ENCODE assay signal across 8 cellular contexts in the genomic region with DNA sequence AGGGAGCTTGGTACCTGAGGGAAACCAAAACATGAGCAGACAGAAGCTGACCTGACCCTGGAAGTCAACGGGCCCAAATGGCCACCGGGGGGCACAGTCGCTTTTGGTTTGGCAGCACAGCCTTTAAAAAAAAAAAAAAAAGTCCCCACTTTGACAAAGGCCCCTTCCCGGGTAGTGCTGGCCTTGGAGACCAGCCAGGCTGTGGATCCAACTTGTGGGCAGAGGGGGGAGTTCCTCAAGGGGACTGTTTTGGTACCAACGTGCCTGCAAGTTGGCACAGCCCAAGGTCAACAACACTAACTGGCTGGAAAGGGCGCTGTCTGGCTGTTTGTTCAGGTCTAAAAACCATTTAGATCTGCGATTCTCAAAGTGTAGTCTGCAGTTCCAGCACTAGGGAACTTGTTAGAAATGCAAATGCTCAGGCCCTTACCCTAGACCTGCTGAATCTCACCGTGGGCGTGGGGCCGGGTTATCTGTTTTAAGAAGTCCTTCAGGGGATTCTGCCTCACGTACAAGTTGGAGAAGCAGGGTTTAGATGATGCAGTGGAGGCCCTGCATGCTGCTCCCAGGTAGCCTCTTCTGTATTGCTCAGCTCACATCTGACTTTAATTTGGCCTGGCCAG.
A peak's percentile ranks its signal among the peaks of the same experiment; 100 is the strongest.
DNase-seq lines count a peak whose midpoint lies in the region; ATAC-seq and TF ChIP-seq lines count a peak whose summit lies in the region.

No MANE protein-coding gene starts in this region.

- peaks cover 42% of the 10 kb centered on the region for H3F3A ChIP-seq in PC-9 (ENCODE audit: insufficient read depth, low read depth)

- peak overlapping the region; percentile 94 for H3K27ac ChIP-seq in HUES48 (ENCODE audit: low read depth, low read length)
- H3K27ac ChIP-seq in PC-9 = peak overlapping the region; percentile 97

- H3K9me3 Mint-ChIP-seq in Caco-2 (ENCODE audit: unreplicated experiment) (no peaks in the 10 kb centered on the region), nephron progenitor cell (peaks cover 8% of the 10 kb centered on the region)
- H3K9me3 Mint-ChIP-seq in stimulated activated naive CD8-positive, alpha-beta T cell treated with anti-CD3 and anti-CD28 coated beads, Interleukin-15, Interleukin-2, amounts not matched to agents 100 ng/mL and 50 ng/mL, for 24 hours = peaks cover 7% of the 10 kb centered on the region

- DNase-seq in Caco-2 = peak; percentile 42 to 71
- DNase-seq in PC-9 = peak; percentile 44 to 75
- DNase-seq in activated T-helper 1 cell treated with anti-CD3 and anti-CD28 coated beads, Interleukin-2, amount 50 U/mL, for 16 hours (ENCODE audit: low read depth in 1 of 2, low spot score in 1 of 2) = peak; percentile 32 to 37
- peak; percentile 63 for DNase-seq in fibroblast of villous mesenchyme (ENCODE audit: low read depth)
- peak; percentile 77 for DNase-seq in nephron progenitor cell

- peak overlapping the region; percentile 50 for H3K9ac ChIP-seq in HUES48 (ENCODE audit: low read depth, low read length)

- H3K4me3 Mint-ChIP-seq in Caco-2 (ENCODE audit: unreplicated experiment) (peak overlapping the region; percentile 55), nephron progenitor cell (peak overlapping the region; percentile 64)
- peak overlapping the region; percentile 65 for H3K4me3 Mint-ChIP-seq in stimulated activated naive CD8-positive, alpha-beta T cell treated with anti-CD3 and anti-CD28 coated beads, Interleukin-15, Interleukin-2, amounts not matched to agents 100 ng/mL and 50 ng/mL, for 24 hours

- intact Hi-C loops in Caco-2 (cut with micrococcal nuclease; ENCODE audit: unreplicated experiment) = loop anchor here (1.0 to 2.0 kb wide), 2 partner anchors 1101 to 1178 kb away; no protein-coding TSS in a partner anchor
- intact Hi-C loops in PC-9 (cut with micrococcal nuclease; ENCODE audit: unreplicated experiment) = loop anchor here (1.0 kb wide), 1 partner anchor 1055 kb away; no protein-coding TSS in a partner anchor

- H3K27ac Mint-ChIP-seq in Caco-2 (ENCODE audit: unreplicated experiment) (no peak overlapping the region), nephron progenitor cell (peak overlapping the region; percentile 87)
- H3K27ac Mint-ChIP-seq in stimulated activated naive CD8-positive, alpha-beta T cell treated with anti-CD3 and anti-CD28 coated beads, Interleukin-15, Interleukin-2, amounts not matched to agents 100 ng/mL and 50 ng/mL, for 24 hours = peak overlapping the region; percentile 81

- no peaks in the 10 kb centered on the region for H3K27me3 Mint-ChIP-seq in Caco-2 (ENCODE audit: insufficient read depth, unreplicated experiment)
- H3K27me3 Mint-ChIP-seq in nephron progenitor cell (ENCODE audit: low read depth, poor library complexity) = peaks cover 11% of the 10 kb centered on the region
- peaks cover 18% of the 10 kb centered on the region for H3K27me3 Mint-ChIP-seq in stimulated activated naive CD8-positive, alpha-beta T cell treated with anti-CD3 and anti-CD28 coated beads, Interleukin-15, Interleukin-2, amounts not matched to agents 100 ng/mL and 50 ng/mL, for 24 hours

- H3K4me3 ChIP-seq in Caco-2 (ENCODE audit: low read depth, low read length) (no peak overlapping the region), HUES48 (ENCODE audit: low read depth, low read length) (no peak overlapping the region), PC-9 (peak overlapping the region; percentile 41), fibroblast of villous mesenchyme (ENCODE audit: low read depth, low read length) (no peak overlapping the region)

- peak overlapping the region; percentile 5; the same call in 1 of the 2 replicates for H2AFZ ChIP-seq in PC-9

- no peaks in the 10 kb centered on the region for H3K9me3 ChIP-seq in Caco-2
- no peaks in the 10 kb centered on the region for H3K9me3 ChIP-seq in HUES48 (ENCODE audit: control insufficient read depth, insufficient read depth, low read length)
- peaks cover 6% of the 10 kb centered on the region; the same call in 1 of the 2 replicates for H3K9me3 ChIP-seq in PC-9 (ENCODE audit: insufficient read depth, low read depth)

- no peaks in the 10 kb centered on the region for H3K79me2 ChIP-seq in PC-9 (ENCODE audit: low read depth)

- H3K4me2 ChIP-seq in PC-9 = peak overlapping the region; percentile 81

- TF ChIP-seq CTCF in Caco-2 (IDR thresholded peaks at IDR 0.05; ENCODE audit: insufficient read depth in 1 of 2, low read depth in 1 of 2, low read length in 1 of 2, severe bottlenecking in 1 of 2, unreplicated experiment in 1 of 2) (peak; percentile 53 to 61), PC-9 (conservative IDR thresholded peaks at IDR 0.05) (peak; percentile 75), fibroblast of villous mesenchyme (IDR thresholded peaks at IDR 0.05; ENCODE audit: insufficient read depth, low read depth, low read length) (peak; percentile 61), nephron progenitor cell (IDR thresholded peaks at IDR 0.05) (peak; percentile 53)

- BruUV-seq in Caco-2 (replicated peaks; lab: Mats Ljungman, UMichigan) (no TSS peak), PC-9 (replicated peaks; lab: Mats Ljungman, UMichigan) (no TSS peak)

- CTCF ChIA-PET in Caco-2 (lab: Charles Lee) (interaction anchor here (0.7 to 1.7 kb wide), 6 partner anchors 13 to 1178 kb away, joined by 3 to 12 read pairs (median 6); no protein-coding TSS in a partner anchor), PC-9 (lab: Charles Lee) (interaction anchor here (0.6 to 2.0 kb wide), 7 partner anchors 517 to 1177 kb away, joined by 3 to 19 read pairs (median 7); a partner anchor contains a TSS)

- H3K27me3 ChIP-seq in Caco-2 (replicated peaks; ENCODE audit: control insufficient read depth, insufficient read depth, low read length) (no peaks in the 10 kb centered on the region), HUES48 (ENCODE audit: control insufficient read depth, insufficient read depth, low read length) (no peaks in the 10 kb centered on the region), PC-9 (ENCODE audit: insufficient read depth, low read depth) (no peaks in the 10 kb centered on the region)

- H3K36me3 Mint-ChIP-seq in Caco-2 (ENCODE audit: insufficient read depth, unreplicated experiment) (no peaks in the 10 kb centered on the region), nephron progenitor cell (ENCODE audit: low read depth) (peaks cover 21% of the 10 kb centered on the region)
- peaks cover 29% of the 10 kb centered on the region for H3K36me3 Mint-ChIP-seq in stimulated activated naive CD8-positive, alpha-beta T cell treated with anti-CD3 and anti-CD28 coated beads, Interleukin-15, Interleukin-2, amounts not matched to agents 100 ng/mL and 50 ng/mL, for 24 hours (ENCODE audit: low read depth)

- H3K9me2 ChIP-seq in PC-9 (ENCODE audit: insufficient read depth) = no peaks in the 10 kb centered on the region

- ATAC-seq in GM21423 (IDR thresholded peaks at IDR 0.05; ENCODE audit: unreplicated experiment) = peak; percentile 29

- H4K20me1 ChIP-seq in PC-9 (ENCODE audit: insufficient read depth) = no peaks in the 10 kb centered on the region

- POLR2A ChIA-PET in Caco-2 (lab: Charles Lee) = no interaction called here
- POLR2A ChIA-PET in PC-9 (lab: Charles Lee; ENCODE audit: unreplicated experiment) = interaction anchor here (0.6 kb wide), 1 partner anchor 886 kb away, joined by 6 read pairs; no protein-coding TSS in a partner anchor

- H3K36me3 ChIP-seq in Caco-2 (ENCODE audit: control insufficient read depth, insufficient read depth, low read length) = no peaks in the 10 kb centered on the region
- H3K36me3 ChIP-seq in HUES48 (ENCODE audit: control insufficient read depth, insufficient read depth, low read length) = 0 out of 2 replicates have a peak, but pooled peaks cover 3% of the 10 kb centered on the region
- H3K36me3 ChIP-seq in PC-9 (ENCODE audit: low read depth) = no peaks in the 10 kb centered on the region; the same call in 1 of the 2 replicates

- H3K4me1 Mint-ChIP-seq in Caco-2 (ENCODE audit: low read depth, unreplicated experiment) (no peaks in the 10 kb centered on the region), nephron progenitor cell (peaks cover 28% of the 10 kb centered on the region)
- peaks cover 70% of the 10 kb centered on the region for H3K4me1 Mint-ChIP-seq in stimulated activated naive CD8-positive, alpha-beta T cell treated with anti-CD3 and anti-CD28 coated beads, Interleukin-15, Interleukin-2, amounts not matched to agents 100 ng/mL and 50 ng/mL, for 24 hours (ENCODE audit: low read depth)

- H3K4me1 ChIP-seq in Caco-2 = no peaks in the 10 kb centered on the region
- H3K4me1 ChIP-seq in HUES48 (ENCODE audit: control insufficient read depth, insufficient read depth, low read length) = peaks cover 15% of the 10 kb centered on the region
- H3K4me1 ChIP-seq in PC-9 (replicated peaks; ENCODE audit: insufficient read depth) = peaks cover 36% of the 10 kb centered on the region
